In genomic region chr9:83538172-83538889, GRCh38 we compare ENCODE assay signal across 1 cellular context.
TF ChIP-seq lines count a peak whose summit lies in the region.

TSS of gene FRMD3 (minus strand) at chr9:83538401. CDS start at chr9:83538231, 170 bp downstream.

TF ChIP-seq in HepG2, 621 proteins besides CTCF, POLR2A, EP300 and RAD21 (continued from another document and continues in another):
- TF ChIP-seq RORA (CRISPR knock-in tag; IDR thresholded peaks at IDR 0.05) (no peak), GTF2F1 (IDR thresholded peaks at IDR 0.05; ENCODE audit: low read length) (no peak), JARID2 (CRISPR knock-in tag; IDR thresholded peaks at IDR 0.05; ENCODE audit: insufficient replicate concordance) (no peak), SMARCE1 (IDR thresholded peaks at IDR 0.05; ENCODE audit: borderline replicate concordance) (no peak), ZFP41 (CRISPR knock-in tag; IDR thresholded peaks at IDR 0.05; ENCODE audit: borderline replicate concordance) (no peak), CENPT (CRISPR knock-in tag; IDR thresholded peaks at IDR 0.05; ENCODE audit: low read depth) (0 out of 2 replicates have a peak, but pooled peaks have one; percentile 34), ZNF12 (CRISPR knock-in tag; IDR thresholded peaks at IDR 0.05) (no peak), MAFF (IDR thresholded peaks at IDR 0.05; ENCODE audit: low read depth, low read length) (no peak), ZNF564 (CRISPR knock-in tag; IDR thresholded peaks at IDR 0.05) (peak; percentile 80; the same call in 1 of the 2 replicates), NRL (CRISPR knock-in tag; IDR thresholded peaks at IDR 0.05; ENCODE audit: borderline replicate concordance) (peak; percentile 52; the same call in 1 of the 2 replicates), BRF2 (CRISPR knock-in tag; IDR thresholded peaks at IDR 0.05) (no peak), ZNF7 (CRISPR knock-in tag; IDR thresholded peaks at IDR 0.05) (no peak), ZMYM4 (CRISPR knock-in tag; IDR thresholded peaks at IDR 0.05) (peak; percentile 85), GTF3A (CRISPR knock-in tag; conservative IDR thresholded peaks at IDR 0.05) (0 out of 2 replicates have a peak, but pooled peaks have one; percentile 39), XRCC5 (optimal IDR thresholded peaks at IDR 0.05; ENCODE audit: low read length) (peak; percentile 91), ATF2 (CRISPR knock-in tag; IDR thresholded peaks at IDR 0.05) (no peak), ZSCAN12 (CRISPR knock-in tag; IDR thresholded peaks at IDR 0.05) (0 out of 2 replicates have a peak, but pooled peaks have one; percentile 59), ZFP1 (CRISPR knock-in tag; IDR thresholded peaks at IDR 0.05) (no peak), HOXA9 (CRISPR knock-in tag; IDR thresholded peaks at IDR 0.05; ENCODE audit: borderline replicate concordance) (peak; percentile 63), IKZF5 (CRISPR knock-in tag; IDR thresholded peaks at IDR 0.05) (peak; percentile 67), CEBPZ (IDR thresholded peaks at IDR 0.05; ENCODE audit: low read length) (no peak), SNRNP70 (IDR thresholded peaks at IDR 0.05; ENCODE audit: low read depth, low read length) (no peak), ZNF251 (CRISPR knock-in tag; IDR thresholded peaks at IDR 0.05) (no peak), ZNF430 (CRISPR knock-in tag; IDR thresholded peaks at IDR 0.05) (peak; percentile 46; the same call in 1 of the 2 replicates), SETDB1 (CRISPR knock-in tag; IDR thresholded peaks at IDR 0.05; ENCODE audit: borderline replicate concordance) (no peak), ZSCAN20 (CRISPR knock-in tag; IDR thresholded peaks at IDR 0.05; ENCODE audit: borderline replicate concordance) (peak; percentile 73; the same call in 1 of the 2 replicates), SRSF9 (IDR thresholded peaks at IDR 0.05; ENCODE audit: borderline replicate concordance, insufficient read depth, low read depth, low read length, poor library complexity, severe bottlenecking) (no peak), KDM5A (IDR thresholded peaks at IDR 0.05; ENCODE audit: borderline replicate concordance, low read length) (no peak; the same call in 1 of the 2 replicates), NFYB (CRISPR knock-in tag; IDR thresholded peaks at IDR 0.05) (no peak), ONECUT2 (CRISPR knock-in tag; IDR thresholded peaks at IDR 0.05) (no peak), XBP1 (CRISPR knock-in tag; IDR thresholded peaks at IDR 0.05) (no peak), PITX1 (CRISPR knock-in tag; IDR thresholded peaks at IDR 0.05) (peak; percentile 62), CERS6 (CRISPR knock-in tag; IDR thresholded peaks at IDR 0.05) (no peak), MEF2D (CRISPR knock-in tag; IDR thresholded peaks at IDR 0.05) (peak; percentile 35; the same call in 1 of the 2 replicates), SMAD3 (CRISPR knock-in tag; IDR thresholded peaks at IDR 0.05) (peak; percentile 72; the same call in 1 of the 2 replicates), RFX5 (IDR thresholded peaks at IDR 0.05; ENCODE audit: low read depth, low read length) (peak; percentile 4; the same call in 1 of the 2 replicates), FOXK1 (CRISPR knock-in tag; IDR thresholded peaks at IDR 0.05; ENCODE audit: borderline replicate concordance, low read depth) (peak; percentile 25; the same call in 1 of the 2 replicates), ZNF703 (CRISPR knock-in tag; IDR thresholded peaks at IDR 0.05; ENCODE audit: borderline replicate concordance) (no peak; the same call in 1 of the 2 replicates), HMGXB4 (CRISPR knock-in tag; IDR thresholded peaks at IDR 0.05; ENCODE audit: borderline replicate concordance in 1 of 2, low read depth in 1 of 2) (peak; percentile 98 to 100), TEAD3 (CRISPR knock-in tag; optimal IDR thresholded peaks at IDR 0.05; ENCODE audit: borderline replicate concordance) (peak; percentile 32), ZNF839 (CRISPR knock-in tag; IDR thresholded peaks at IDR 0.05; ENCODE audit: borderline replicate concordance) (no peak), ZNF10 (CRISPR knock-in tag; IDR thresholded peaks at IDR 0.05; ENCODE audit: borderline replicate concordance, low read depth) (no peak), NFIC (IDR thresholded peaks at IDR 0.05; ENCODE audit: low read length) (no peak), TAF1 (CRISPR knock-in tag; IDR thresholded peaks at IDR 0.05) (peak; percentile 58), ZNF879 (CRISPR knock-in tag; IDR thresholded peaks at IDR 0.05) (no peak), SYNCRIP (IDR thresholded peaks at IDR 0.05; ENCODE audit: insufficient read depth, low read depth, low read length) (no peak), MZF1 (CRISPR knock-in tag; IDR thresholded peaks at IDR 0.05; ENCODE audit: borderline replicate concordance) (no peak), ZNF33A (CRISPR knock-in tag; IDR thresholded peaks at IDR 0.05; ENCODE audit: borderline replicate concordance) (no peak), RXRB (CRISPR knock-in tag; IDR thresholded peaks at IDR 0.05; ENCODE audit: borderline replicate concordance) (no peak), NBN (conservative IDR thresholded peaks at IDR 0.05) (no peak), PCBP1 (IDR thresholded peaks at IDR 0.05; ENCODE audit: borderline replicate concordance, low read depth, low read length) (no peak), NAIF1 (CRISPR knock-in tag; IDR thresholded peaks at IDR 0.05; ENCODE audit: borderline replicate concordance) (no peak), ZBTB21 (CRISPR knock-in tag; IDR thresholded peaks at IDR 0.05) (no peak), POLR2G (IDR thresholded peaks at IDR 0.05; ENCODE audit: low read depth, low read length) (peak; percentile 61), TBL1XR1 (IDR thresholded peaks at IDR 0.05; ENCODE audit: borderline replicate concordance, low read length, partially characterized antibody) (no peak), CENPX (CRISPR knock-in tag; IDR thresholded peaks at IDR 0.05) (no peak), SPEN (CRISPR knock-in tag; IDR thresholded peaks at IDR 0.05; ENCODE audit: low read depth) (peak; percentile 84), SMC3 (IDR thresholded peaks at IDR 0.05; ENCODE audit: low read length) (peak; percentile 48; the same call in 1 of the 2 replicates), TGIF2 (CRISPR knock-in tag; IDR thresholded peaks at IDR 0.05) (no peak), PHF8 (CRISPR knock-in tag; IDR thresholded peaks at IDR 0.05) (peak; percentile 65), ZNF44 (CRISPR knock-in tag; IDR thresholded peaks at IDR 0.05) (no peak; the same call in 1 of the 2 replicates), ZNF737 (CRISPR knock-in tag; IDR thresholded peaks at IDR 0.05; ENCODE audit: borderline replicate concordance) (no peak), TSC22D2 (CRISPR knock-in tag; IDR thresholded peaks at IDR 0.05; ENCODE audit: borderline replicate concordance) (no peak), ZNF326 (CRISPR knock-in tag; IDR thresholded peaks at IDR 0.05; ENCODE audit: borderline replicate concordance) (no peak), U2AF1 (optimal IDR thresholded peaks at IDR 0.05; ENCODE audit: low read depth, low read length) (no peak), GATAD1 (CRISPR knock-in tag; IDR thresholded peaks at IDR 0.05) (no peak), HMG20B (CRISPR knock-in tag; conservative IDR thresholded peaks at IDR 0.05) (0 out of 2 replicates have a peak, but pooled peaks have one; percentile 55)
